In genomic region chr1:32872189-32872898, GRCh38 we compare ENCODE assay signal across 8 cellular contexts. TPM values are rescaled to one million over a fixed set of nuclear protein-coding genes. Genes with fewer than 3 reads are reported as not detected.
A peak's percentile ranks its signal among the peaks of the same experiment; 100 is the strongest.
DNase-seq lines count a peak whose midpoint lies in the region; ATAC-seq and TF ChIP-seq lines count a peak whose summit lies in the region.

No MANE protein-coding gene starts in this region.

- H3K9me3 Mint-ChIP-seq in activated CD4-positive, alpha-beta T cell treated with anti-CD3 and anti-CD28 coated beads, Interleukin-2, amount 10 ng/mL, durations not matched to agents 7 days and 5 days = no peaks in the 10 kb centered on the region

- CTCF ChIA-PET in activated CD4-positive, alpha-beta T cell treated with anti-CD3 and anti-CD28 coated beads, Interleukin-2, amount 10 ng/mL, durations not matched to agents 7 days and 5 days (lab: Charles Lee) = interaction anchor here (1.0 to 3.0 kb wide), 6 partner anchors 11 to 214 kb away, joined by 3 to 14 read pairs (median 5); no protein-coding TSS in a partner anchor

- intact Hi-C loops in dorsolateral prefrontal cortex (cut with DNase I) = loop anchor here (5.0 kb wide), 3 partner anchors 45 to 470 kb away; partner anchors contain the start of genes S100PBP (in 1 of the 2) and YARS1 (in 1 of the 2)

- TF ChIP-seq CTCF in AG09309 (IDR thresholded peaks at IDR 0.05; ENCODE audit: control insufficient read depth, insufficient read depth, low read depth, low read length, missing control alignments) (peak; percentile 87), dorsolateral prefrontal cortex (IDR thresholded peaks at IDR 0.05 in 54 of 56, conservative IDR thresholded peaks at IDR 0.05 in 2 of 56; ENCODE audit: low read depth in 1 of 56, partially characterized antibody in 56 of 56) (peak; percentile 47 to 85 (median 76)), lung (IDR thresholded peaks at IDR 0.05; ENCODE audit: control extremely low read depth, extremely low read depth) (peak; percentile 60)

- no peaks in the 10 kb centered on the region for H3K9me3 ChIP-seq in lung (ENCODE audit: control insufficient read depth in 2 of 2, insufficient read depth in 1 of 2, low read length in 1 of 2)

- H3K27me3 ChIP-seq in dorsolateral prefrontal cortex = no peaks in the 10 kb centered on the region
- H3K27me3 ChIP-seq in lung (ENCODE audit: control insufficient read depth, insufficient read depth) = no peaks in the 10 kb centered on the region

- H3K27ac Mint-ChIP-seq in activated CD4-positive, alpha-beta T cell treated with anti-CD3 and anti-CD28 coated beads, Interleukin-2, amount 10 ng/mL, durations not matched to agents 7 days and 5 days = no peak overlapping the region

- peaks cover 0 to 8% of the 10 kb centered on the region in 2 donors for H3K36me3 ChIP-seq in lung (ENCODE audit: control insufficient read depth in 2 of 2, insufficient read depth in 2 of 2, low read length in 2 of 2)

- DNase-seq in AG09309 (ENCODE audit: low read depth) (no peak), H4 (ENCODE audit: low spot score) (peak; percentile 39), NCI-H460 (ENCODE audit: extremely low read depth, low read depth) (peak; percentile 43), dorsolateral prefrontal cortex (peak in 7 of 10 donors; percentile 63 to 83 (median 74)), lung (ENCODE audit: low spot score) (peak; percentile 54)
- peak; percentile 73 for DNase-seq in activated CD4-positive, alpha-beta T cell treated with anti-CD3 and anti-CD28 coated beads, Interleukin-2, amount 10 ng/mL, durations not matched to agents 7 days and 5 days
- peak; percentile 31 for DNase-seq in stimulated activated CD8-positive, alpha-beta memory T cell treated with anti-CD3 and anti-CD28 coated beads, Interleukin-12 subunit alpha, Interleukin-12 subunit beta, amount 100 ng/mL, for 4 hours (ENCODE audit: low read depth)

- no peak overlapping the region for H3K4me3 Mint-ChIP-seq in activated CD4-positive, alpha-beta T cell treated with anti-CD3 and anti-CD28 coated beads, Interleukin-2, amount 10 ng/mL, durations not matched to agents 7 days and 5 days

- 32 to 33% methylated on average over 13 to 14 of the region's 14 CpGs for WGBS in lung, 2 donors

- ATAC-seq in lung (ENCODE audit: insufficient read depth, low FRiP score) = peak; percentile 60
- no peak for ATAC-seq in HG03108 (IDR thresholded peaks at IDR 0.05; ENCODE audit: unreplicated experiment)

- peaks cover 52% of the 10 kb centered on the region for H3K27me3 Mint-ChIP-seq in activated CD4-positive, alpha-beta T cell treated with anti-CD3 and anti-CD28 coated beads, Interleukin-2, amount 10 ng/mL, durations not matched to agents 7 days and 5 days

- peaks cover 7% of the 10 kb centered on the region for H3K4me1 Mint-ChIP-seq in activated CD4-positive, alpha-beta T cell treated with anti-CD3 and anti-CD28 coated beads, Interleukin-2, amount 10 ng/mL, durations not matched to agents 7 days and 5 days

- H3K27ac ChIP-seq in dorsolateral prefrontal cortex (peak overlapping the region in 14 of 59 donors; percentile 8 to 80 (median 58)), lung (ENCODE audit: low read depth in 1 of 2, low read length in 1 of 2) (no peak overlapping the region)

- H3K4me1 ChIP-seq in lung (ENCODE audit: control insufficient read depth in 2 of 2, insufficient read depth in 2 of 2, low read length in 2 of 2) = peaks cover 0 to 2% of the 10 kb centered on the region in 2 donors

- H3K36me3 Mint-ChIP-seq in activated CD4-positive, alpha-beta T cell treated with anti-CD3 and anti-CD28 coated beads, Interleukin-2, amount 10 ng/mL, durations not matched to agents 7 days and 5 days (ENCODE audit: low read depth) = peaks cover 2% of the 10 kb centered on the region

- H3K4me3 ChIP-seq in AG09309 (ENCODE audit: control insufficient read depth, low read depth, low read length) (no peak overlapping the region), dorsolateral prefrontal cortex (peak overlapping the region in 2 of 59 donors; percentile 0 to 11), lung (no peak overlapping the region)

- POLR2A ChIA-PET in activated CD4-positive, alpha-beta T cell treated with anti-CD3 and anti-CD28 coated beads, Interleukin-2, amount 10 ng/mL, durations not matched to agents 7 days and 5 days (lab: Charles Lee) = no interaction called here

RNA-seq across cellular contexts. Expression of gene FNDC5, which starts 1.6 kb away (rescaled TPM):
- total RNA-seq in H4 (2014; rRNA removed; shearing (Covaris generic)) = 0.12 and 0.15 TPM in 2 replicates
- 0.59 TPM in 1 of 2 replicates, not detected in the other for total RNA-seq in NCI-H460 (2014; rRNA removed; shearing (Covaris generic))
- polyA plus RNA-seq in NCI-H460 (2014; cell fraction: nucleus; rRNA removed) = 0.15 TPM in 1 of 2 replicates, not detected in the other
- not detected for total RNA-seq in activated CD4-positive, alpha-beta T cell treated with anti-CD3 and anti-CD28 coated beads, Interleukin-2, amount 10 ng/mL, durations not matched to agents 7 days and 5 days
- total RNA-seq in dorsolateral prefrontal cortex = 10 to 100 TPM in 119 of 120 experiments, 1 to 10 TPM in 1; 5.1 to 60.1 (median 32.9) TPM
- 1 to 10 TPM in 1 of 2 donors, under 1 TPM in 1; 0.18 to 5.3 TPM for total RNA-seq in lung
- under 1 TPM; 0.10 to 0.31 TPM for polyA plus RNA-seq in lung

RNA-seq across cellular contexts. Expression of gene HPCA, which starts 13.9 kb away (rescaled TPM):
- total RNA-seq in H4 (2014; rRNA removed; shearing (Covaris generic)) = not detected in 2 replicates
- total RNA-seq in NCI-H460 (2014; rRNA removed; shearing (Covaris generic)) = not detected in 2 replicates
- polyA plus RNA-seq in NCI-H460 (2014; cell fraction: nucleus; rRNA removed) = not detected in 2 replicates
- total RNA-seq in activated CD4-positive, alpha-beta T cell treated with anti-CD3 and anti-CD28 coated beads, Interleukin-2, amount 10 ng/mL, durations not matched to agents 7 days and 5 days = not detected
- total RNA-seq in dorsolateral prefrontal cortex (100 to 1,000 TPM in 115 of 120 experiments, 10 to 100 TPM in 5; 50.4 to 310 (median 190) TPM), lung (1 to 10 TPM in 1 of 2 donors, under 1 TPM in 1; 0.40 to 1.3 TPM)
- under 1 TPM in 1 of 2 donors, not detected in 1; 0.19 TPM for polyA plus RNA-seq in lung

RNA-seq across cellular contexts. Expression of gene TMEM54, which starts 28.8 kb away (rescaled TPM):
- 81.8 and 118 TPM in 2 replicates for total RNA-seq in H4 (2014; rRNA removed; shearing (Covaris generic))
- total RNA-seq in NCI-H460 (2014; rRNA removed; shearing (Covaris generic)) = 5.3 and 6.1 TPM in 2 replicates
- 2.7 and 3.7 TPM in 2 replicates for polyA plus RNA-seq in NCI-H460 (2014; cell fraction: nucleus; rRNA removed)
- total RNA-seq in activated CD4-positive, alpha-beta T cell treated with anti-CD3 and anti-CD28 coated beads, Interleukin-2, amount 10 ng/mL, durations not matched to agents 7 days and 5 days = not detected
- total RNA-seq in dorsolateral prefrontal cortex = 10 to 100 TPM; 16.8 to 69.5 (median 35.8) TPM
- 10 to 100 TPM; 22.4 to 44.5 TPM for total RNA-seq in lung
- polyA plus RNA-seq in lung = 10 to 100 TPM; 41.7 to 56.6 TPM

RNA-seq across cellular contexts. Expression of gene S100PBP, which starts 54.9 kb away (rescaled TPM):
- total RNA-seq in H4 (2014; rRNA removed; shearing (Covaris generic)) = 25.2 and 29.1 TPM in 2 replicates
- 15.5 and 20.7 TPM in 2 replicates for total RNA-seq in NCI-H460 (2014; rRNA removed; shearing (Covaris generic))
- polyA plus RNA-seq in NCI-H460 (2014; cell fraction: nucleus; rRNA removed) = 18.9 and 40.1 TPM in 2 replicates
- total RNA-seq in activated CD4-positive, alpha-beta T cell treated with anti-CD3 and anti-CD28 coated beads, Interleukin-2, amount 10 ng/mL, durations not matched to agents 7 days and 5 days = 10 to 100 TPM; 58.0 to 65.8 TPM
- total RNA-seq in dorsolateral prefrontal cortex = 10 to 100 TPM; 26.9 to 75.5 (median 43.2) TPM
- total RNA-seq in lung = 10 to 100 TPM; 28.8 to 56.6 TPM
- 10 to 100 TPM in 1 of 2 donors, 1 to 10 TPM in 1; 7.4 to 13.1 TPM for polyA plus RNA-seq in lung

RNA-seq across cellular contexts. Expression of gene YARS1, which starts 55.2 kb away (rescaled TPM):
- 136 and 168 TPM in 2 replicates for total RNA-seq in H4 (2014; rRNA removed; shearing (Covaris generic))
- total RNA-seq in NCI-H460 (2014; rRNA removed; shearing (Covaris generic)) = 169 and 184 TPM in 2 replicates
- 140 and 168 TPM in 2 replicates for polyA plus RNA-seq in NCI-H460 (2014; cell fraction: nucleus; rRNA removed)
- total RNA-seq in activated CD4-positive, alpha-beta T cell treated with anti-CD3 and anti-CD28 coated beads, Interleukin-2, amount 10 ng/mL, durations not matched to agents 7 days and 5 days = 100 to 1,000 TPM; 167 to 196 TPM
- total RNA-seq in dorsolateral prefrontal cortex = 100 to 1,000 TPM in 107 of 120 experiments, 10 to 100 TPM in 13; 66.2 to 170 (median 126) TPM
- 100 to 1,000 TPM in 1 of 2 donors, 10 to 100 TPM in 1; 61.2 to 151 TPM for total RNA-seq in lung
- 10 to 100 TPM; 68.5 to 87.1 TPM for polyA plus RNA-seq in lung

Comparison
In these comparisons a context has a peak if more than half of its experiments do, and no peak if none do; other contexts are left out.
1. RNA of gene HPCA, which starts 13.9 kb away (total RNA-seq): 50.4 to 310 TPM in dorsolateral prefrontal cortex; 0.40 to 1.3 TPM in lung, not detected in activated CD4-positive, alpha-beta T cell treated with anti-CD3 and anti-CD28 coated beads, Interleukin-2, amount 10 ng/mL, durations not matched to agents 7 days and 5 days, not detected in H4 and not detected in NCI-H460; every median in the first group is over 10 times any median in the second.
2. Peak in every context shown above with its lines, with median percentiles within 50 percentile points of each other: CTCF ChIP-seq.